11 cellular contexts compared by ENCODE assay signal in the genomic region with DNA sequence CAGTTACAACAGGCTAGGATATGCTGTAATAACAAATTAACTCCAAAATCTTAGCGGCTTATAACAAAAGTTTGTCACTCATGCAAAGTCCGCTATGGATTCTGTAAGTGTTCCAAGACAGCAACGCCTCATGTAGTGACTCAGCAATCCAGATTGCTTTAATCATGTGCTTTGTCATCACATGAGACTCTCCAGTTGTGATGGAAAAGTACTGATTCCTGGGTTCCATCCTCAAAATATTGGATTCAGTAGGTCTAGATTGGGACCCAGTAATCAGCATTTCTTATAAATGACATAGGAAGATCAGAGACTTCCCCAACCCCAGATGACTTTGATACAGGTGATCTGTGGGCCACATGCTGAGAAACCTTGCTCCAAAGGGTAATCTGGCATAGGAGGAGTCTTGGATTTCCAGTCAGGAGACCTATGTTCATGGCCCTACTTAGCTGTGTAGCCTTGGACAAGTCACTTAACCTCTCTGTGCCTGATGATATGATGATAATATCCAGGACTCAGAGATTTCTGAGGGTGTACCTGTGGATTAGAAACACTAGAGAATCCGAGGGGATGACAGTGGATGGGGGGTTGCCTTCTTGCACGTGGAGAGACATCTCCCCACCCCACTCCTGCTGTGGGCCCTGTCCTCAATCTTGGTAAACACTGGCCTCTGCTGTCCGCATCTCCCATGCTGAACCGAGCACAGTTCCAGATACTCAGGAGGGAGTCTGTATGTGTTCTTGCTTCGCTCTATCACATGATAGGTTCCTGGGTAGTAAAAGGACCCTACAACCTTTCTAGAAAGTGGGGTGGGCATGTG.
DNase-seq lines count a peak whose midpoint lies in the region; ATAC-seq and TF ChIP-seq lines count a peak whose summit lies in the region.
"Had no signal": no experiment of that assay in that cellular context is flagged by ENCODE, and none has a peak within 500 bp of the region (broad histone marks: within the 10 kb centered on the region; RNA-seq: fewer than 3 reads in every experiment).

No MANE protein-coding gene starts in this region.

- H3K4me1 ChIP-seq in ovary (ENCODE audit: insufficient read depth), result peaks cover 23% of the 10 kb centered on the region

- ATAC-seq in GM19395 (IDR thresholded peaks at IDR 0.05; ENCODE audit: unreplicated experiment), result no peak
- ATAC-seq in HG03342 (IDR thresholded peaks at IDR 0.05; ENCODE audit: unreplicated experiment), result no peak
- ATAC-seq in HG03196 (IDR thresholded peaks at IDR 0.05; ENCODE audit: unreplicated experiment), result no peak
- ATAC-seq: stimulated activated naive CD8-positive, alpha-beta T cell treated with anti-CD3 and anti-CD28 coated beads, Interleukin-15, amount 100 ng/mL, for 72 hours had no signal

- no peak overlapping the region for H3K27ac ChIP-seq in ovary
- H3K27ac ChIP-seq: esophagus squamous epithelium had no signal

- H3K36me3 ChIP-seq in MG63 (peaks cover 36% of the 10 kb centered on the region), ovary (no peaks in the 10 kb centered on the region)
- H3K36me3 ChIP-seq: esophagus squamous epithelium had no signal

- H3K9me3 ChIP-seq in MG63, result no peaks in the 10 kb centered on the region
- H3K9me3 ChIP-seq in ovary, result no peaks in the 10 kb centered on the region
- H3K9me3 ChIP-seq: esophagus squamous epithelium had no signal

- 83 to 85% (median 84%) methylated on average over 8 of the region's 8 CpGs for WGBS in ovary, 3 donors

- H3K4me3 ChIP-seq in MG63 (no peak overlapping the region), ovary (no peak overlapping the region)
- H3K4me3 ChIP-seq: esophagus squamous epithelium had no signal

- TF ChIP-seq CTCF in ovary (IDR thresholded peaks at IDR 0.05), result no peak

- H3K27me3 ChIP-seq in MG63 (no peaks in the 10 kb centered on the region), ovary (no peaks in the 10 kb centered on the region)
- H3K27me3 ChIP-seq: esophagus squamous epithelium had no signal

- no peak for TF ChIP-seq POLR2A in ovary (IDR thresholded peaks at IDR 0.05)

- DNase-seq in Daoy (ENCODE audit: low read depth) (peak; percentile 37), MG63 (peak; percentile 48), dermis microvascular lymphatic vessel endothelial cell (ENCODE audit: low read depth in 2 of 2) (peak; percentile 3 to 43), ovary (peak in 3 of 5 donors; percentile 9 to 21 (median 12)), SHP77 (lab: John Stamatoyannopoulos, UW) (no peak)
- DNase-seq: activated naive CD4-positive, alpha-beta T cell treated with anti-CD3 and anti-CD28 coated beads, Interleukin-2, amount 50 U/mL, for 16 hours; esophagus squamous epithelium; stimulated activated naive CD8-positive, alpha-beta T cell treated with anti-CD3 and anti-CD28 coated beads, Interleukin-15, amount 100 ng/mL, for 72 hours had no signal

- intact Hi-C loops in ovary (cut with DNase I), result no loop called here

- TF ChIP-seq EP300 in ovary (IDR thresholded peaks at IDR 0.05), result no peak

Comparison
In these comparisons a context has a peak if more than half of its experiments do, and no peak if none do; other contexts are left out.
1. DNase-seq: peak in Daoy (single experiment), MG63 (single experiment), dermis microvascular lymphatic vessel endothelial cell (2 of 2) and ovary (3 of 5); none in SHP77 (0 of 2).